9 cellular contexts compared by ENCODE assay signal in the genomic region with DNA sequence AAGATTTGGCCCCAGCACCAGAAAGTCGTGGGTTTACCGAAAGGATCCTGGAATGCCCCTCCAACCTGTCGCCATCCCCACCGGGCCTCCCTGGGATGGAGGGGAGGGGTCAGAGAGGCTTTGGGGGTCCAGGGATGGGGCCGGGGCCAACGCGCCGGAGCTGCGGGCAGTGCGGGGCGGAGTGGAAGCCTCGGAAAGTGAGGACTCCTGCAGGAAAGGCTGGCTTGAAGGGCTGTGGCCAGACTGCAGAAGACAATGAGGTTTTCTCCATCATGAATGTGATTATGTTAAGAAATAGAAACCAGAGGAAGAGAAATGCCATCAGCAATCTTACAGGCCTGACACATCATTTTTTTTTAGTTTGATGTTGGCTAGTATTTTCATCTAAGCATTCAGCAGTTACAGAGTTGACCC. TPM values are rescaled to one million over a fixed set of nuclear protein-coding genes. Genes with fewer than 3 reads are reported as not detected.
DNase-seq lines count a peak whose midpoint lies in the region; ATAC-seq, FAIRE-seq and TF ChIP-seq lines count a peak whose summit lies in the region.
"Had no signal": no experiment of that assay in that cellular context is flagged by ENCODE, and none has a peak within 500 bp of the region (broad histone marks: within the 10 kb centered on the region; RNA-seq: fewer than 3 reads in every experiment).

No MANE protein-coding gene starts in this region.

- FAIRE-seq in D721Med (lab: Jason Lieb, UNC) (no peak), HepG2 (lab: Jason Lieb, UNC) (no peak)
- FAIRE-seq: colon had no signal

- DNase-seq in D721Med (ENCODE audit: insufficient read length, low spot score) (peak; percentile 36), T-helper 17 cell (peak in 2 of 3 donors; percentile 7 to 13), HepG2 (ENCODE audit: low spot score) (no peak), posterior vena cava (ENCODE audit: low spot score) (no peak)
- peak in 2 of 3 donors; percentile 3 to 9 for DNase-seq in stimulated activated CD4-positive, alpha-beta T cell treated with anti-CD3 and anti-CD28 coated beads, TNF-alpha, amount 100 ng/mL, for 48 hours (ENCODE audit: low read depth in 3 of 3)

- CTCF ChIA-PET in HepG2 (lab: Yijun Ruan, JAX; ENCODE audit: low intra/inter-chr PET ratio, low total read pairs) = no interaction called here

- no peak overlapping the region for H2AFZ ChIP-seq in HepG2 (ENCODE audit: low read length)

- BruUV-seq in HepG2 (replicated peaks; lab: Mats Ljungman, UMichigan) = no TSS peak

- TF ChIP-seq RAD21 in HepG2 (CRISPR knock-in tag; IDR thresholded peaks at IDR 0.05) = no peak

- peak overlapping the region; percentile 93 for H3K4me3 Mint-ChIP-seq in T-helper 17 cell
- H3K4me3 Mint-ChIP-seq in dendritic cell treated with granulocyte-macrophage colony-stimulating factor and Interleukin-4, amounts not matched to agents 40 ng/mL and 50 ng/mL, for 4 days = peak overlapping the region; percentile 79

- TF ChIP-seq EP300 in HepG2 (IDR thresholded peaks at IDR 0.05; ENCODE audit: low read depth in 2 of 2, low read length in 2 of 2) (no peak), HepG2 (CRISPR knock-in tag; IDR thresholded peaks at IDR 0.05; ENCODE audit: borderline replicate concordance) (no peak)

- WGBS in HepG2 (ENCODE audit: low lambda C conversion rate) = 0% methylated on average over 8 of the region's 12 CpGs

- H3K36me3 ChIP-seq in HepG2 (replicated peaks in 1 of 2; ENCODE audit: control insufficient read depth in 1 of 2, insufficient read depth in 2 of 2, low read length in 2 of 2) = peaks cover 2 to 5% of the 10 kb centered on the region in 2 experiments; a peak in 1 of 5 replicates

- no peak for TF ChIP-seq CTCF in D721Med (IDR thresholded peaks at IDR 0.05; ENCODE audit: insufficient read depth, missing control alignments)
- TF ChIP-seq CTCF in HepG2 (CRISPR knock-in tag; IDR thresholded peaks at IDR 0.05) = no peak

- H3K79me2 ChIP-seq in HepG2 (ENCODE audit: insufficient read depth, low read length) = peaks cover 55% of the 10 kb centered on the region

- no peaks in the 10 kb centered on the region; a peak in 2 of 5 replicates for H3K27me3 ChIP-seq in HepG2 (ENCODE audit: control insufficient read depth in 1 of 2, insufficient read depth in 2 of 2, low read length in 2 of 2)

- no peaks in the 10 kb centered on the region for H3K27me3 Mint-ChIP-seq in T-helper 17 cell
- H3K27me3 Mint-ChIP-seq in dendritic cell treated with granulocyte-macrophage colony-stimulating factor and Interleukin-4, amounts not matched to agents 40 ng/mL and 50 ng/mL, for 4 days = peaks cover 4% of the 10 kb centered on the region

- H3K4me1 Mint-ChIP-seq in T-helper 17 cell = peaks cover 27% of the 10 kb centered on the region
- peaks cover 43% of the 10 kb centered on the region for H3K4me1 Mint-ChIP-seq in dendritic cell treated with granulocyte-macrophage colony-stimulating factor and Interleukin-4, amounts not matched to agents 40 ng/mL and 50 ng/mL, for 4 days (ENCODE audit: low read depth)

- peak overlapping the region; percentile 79 for H3K4me2 ChIP-seq in HepG2 (ENCODE audit: low read depth, low read length)

- no peak for TF ChIP-seq POLR2A in HepG2 (IDR thresholded peaks at IDR 0.05; ENCODE audit: insufficient read depth in 1 of 2, low read depth in 2 of 2, low read length in 2 of 2)

- H3K36me3 Mint-ChIP-seq in T-helper 17 cell (ENCODE audit: low read depth) = no peaks in the 10 kb centered on the region
- H3K36me3 Mint-ChIP-seq in dendritic cell treated with granulocyte-macrophage colony-stimulating factor and Interleukin-4, amounts not matched to agents 40 ng/mL and 50 ng/mL, for 4 days (ENCODE audit: low read depth) = peaks cover 36% of the 10 kb centered on the region

- peaks cover 11% of the 10 kb centered on the region for H4K20me1 ChIP-seq in HepG2 (ENCODE audit: insufficient read depth, low read length)

- H3K9me3 ChIP-seq in T-helper 17 cell (ENCODE audit: control insufficient read depth, low read length, poor library complexity, severe bottlenecking) (no peaks in the 10 kb centered on the region), HepG2 (ENCODE audit: low read length) (no peaks in the 10 kb centered on the region)

- peak; percentile 29 for ATAC-seq in GM19455 (IDR thresholded peaks at IDR 0.05; ENCODE audit: unreplicated experiment)
- peak; percentile 15 for ATAC-seq in HG03571 (IDR thresholded peaks at IDR 0.05; ENCODE audit: unreplicated experiment)
- peak; percentile 51 for ATAC-seq in T-helper 17 cell
- peak; percentile 69 for ATAC-seq in HepG2

- POLR2A ChIA-PET in HepG2 (lab: Yijun Ruan, JAX) = interaction anchor here (1.1 to 1.9 kb wide), 2 partner anchors 62 to 63 kb away, joined by 8 to 13 read pairs; a partner anchor contains a TSS

- peak overlapping the region; percentile 86 for H3K9ac ChIP-seq in HepG2 (ENCODE audit: insufficient read depth, low read depth, low read length)

- peak overlapping the region; percentile 89 to 93 (median 90) for H3K4me3 ChIP-seq in HepG2 (replicated peaks in 1 of 3; ENCODE audit: insufficient read depth in 1 of 3, low read depth in 2 of 3, low read length in 3 of 3)

- intact Hi-C loops in dendritic cell treated with granulocyte-macrophage colony-stimulating factor and Interleukin-4, amounts not matched to agents 40 ng/mL and 50 ng/mL, for 4 days (cut with micrococcal nuclease) = loop anchor here (2.0 kb wide), 1 partner anchor 62 kb away; no protein-coding TSS in a partner anchor
- intact Hi-C loops in HepG2 (cut with micrococcal nuclease; ENCODE audit: unreplicated experiment) = loop anchor here (5.0 kb wide), 1 partner anchor 61 kb away; a partner anchor contains a TSS
- intact Hi-C loops in posterior vena cava (cut with DNase I) = no loop called here

- H3K27ac ChIP-seq in HepG2 (ENCODE audit: extremely low read length, insufficient read depth, low read length) = peak overlapping the region; percentile 72

- peaks cover 57% of the 10 kb centered on the region for H3K4me1 ChIP-seq in HepG2 (ENCODE audit: insufficient read depth, low read length)

- peak overlapping the region; percentile 90 for H3K27ac Mint-ChIP-seq in T-helper 17 cell
- H3K27ac Mint-ChIP-seq in dendritic cell treated with granulocyte-macrophage colony-stimulating factor and Interleukin-4, amounts not matched to agents 40 ng/mL and 50 ng/mL, for 4 days = peak overlapping the region; percentile 85

- H3K9me3 Mint-ChIP-seq in dendritic cell treated with granulocyte-macrophage colony-stimulating factor and Interleukin-4, amounts not matched to agents 40 ng/mL and 50 ng/mL, for 4 days = no peaks in the 10 kb centered on the region

- in situ Hi-C loops in HepG2 (cut with HindIII; ENCODE audit: extremely low pct_ligation_motif_present, low pct_unique_long_range_greater_than_20kb) = no loop called here

TF ChIP-seq in HepG2, 621 proteins besides CTCF, POLR2A, EP300 and RAD21 (continues in another document):
- TF ChIP-seq, protein P1, sequence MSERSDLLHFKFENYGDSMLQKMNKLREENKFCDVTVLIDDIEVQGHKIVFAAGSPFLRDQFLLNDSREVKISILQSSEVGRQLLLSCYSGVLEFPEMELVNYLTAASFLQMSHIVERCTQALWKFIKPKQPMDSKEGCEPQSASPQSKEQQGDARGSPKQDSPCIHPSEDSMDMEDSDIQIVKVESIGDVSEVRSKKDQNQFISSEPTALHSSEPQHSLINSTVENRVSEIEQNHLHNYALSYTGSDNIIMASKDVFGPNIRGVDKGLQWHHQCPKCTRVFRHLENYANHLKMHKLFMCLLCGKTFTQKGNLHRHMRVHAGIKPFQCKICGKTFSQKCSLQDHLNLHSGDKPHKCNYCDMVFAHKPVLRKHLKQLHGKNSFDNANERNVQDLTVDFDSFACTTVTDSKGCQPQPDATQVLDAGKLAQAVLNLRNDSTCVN (CRISPR knock-in tag; IDR thresholded peaks at IDR 0.05; ENCODE audit: borderline replicate concordance) = 0 out of 2 replicates have a peak, but pooled peaks have one; percentile 12
- TF ChIP-seq IKZF4 (CRISPR knock-in tag; IDR thresholded peaks at IDR 0.05; ENCODE audit: borderline replicate concordance, low read depth, not compliant biosample characterization) = no peak
- peak; percentile 32; the same call in 1 of the 2 replicates for TF ChIP-seq ZBTB7B (CRISPR knock-in tag; IDR thresholded peaks at IDR 0.05)
- TF ChIP-seq MAFK (conservative IDR thresholded peaks at IDR 0.05 in 1 of 2, IDR thresholded peaks at IDR 0.05 in 1 of 2; ENCODE audit: low read length in 2 of 2) = peak in 1 of 2 experiments; percentile 48; a peak in 2 of 4 replicates
- 0 out of 2 replicates have a peak, but pooled peaks have one; percentile 16 for TF ChIP-seq ZNF543 (CRISPR knock-in tag; IDR thresholded peaks at IDR 0.05)
- 0 out of 2 replicates have a peak, but pooled peaks have one; percentile 15 for TF ChIP-seq TAF1 (CRISPR knock-in tag; IDR thresholded peaks at IDR 0.05)
- TF ChIP-seq CHCHD3 (CRISPR knock-in tag; IDR thresholded peaks at IDR 0.05) = 0 out of 2 replicates have a peak, but pooled peaks have one; percentile 1
- TF ChIP-seq ZNF878 (CRISPR knock-in tag; IDR thresholded peaks at IDR 0.05) = 0 out of 2 replicates have a peak, but pooled peaks have one; percentile 11

RNA-seq across cellular contexts. Expression of a gene that starts 0.7 kb away (rescaled TPM):
- total RNA-seq in T-helper 17 cell = 10 to 100 TPM; 25.3 to 31.1 TPM
- 16.0 and 18.6 TPM in 2 replicates for total RNA-seq in HepG2 (2016; rRNA removed; fragmentation: Illumina TruSeq; extraction: Trizol)
- total RNA-seq in HepG2 (2016; cell fraction: cytosol; rRNA removed; fragmentation: Illumina TruSeq; extraction: Trizol; ENCODE audit: low read depth) = 19.5 and 20.6 TPM in 2 replicates
- 15.9 and 18.0 TPM in 2 replicates for total RNA-seq in HepG2 (2016; cell fraction: insoluble cytoplasmic fraction; rRNA removed; fragmentation: Illumina TruSeq; extraction: Trizol)
- 14.2 and 15.9 TPM in 2 replicates for total RNA-seq in HepG2 (2016; cell fraction: membrane; rRNA removed; fragmentation: Illumina TruSeq; extraction: Trizol)
- 19.0 and 21.4 TPM in 2 replicates for total RNA-seq in HepG2 (2016; cell fraction: nucleus; rRNA removed; fragmentation: Illumina TruSeq; extraction: Trizol)
- 28.4 and 33.7 TPM in 2 replicates for polyA plus RNA-seq in HepG2 (2011; rRNA removed)
- polyA plus RNA-seq in HepG2 (2011; cell fraction: cytosol; rRNA removed) = 21.7 and 23.4 TPM in 2 replicates
- 31.5 and 34.8 TPM in 2 replicates for polyA plus RNA-seq in HepG2 (2011; cell fraction: nucleus; rRNA removed)
- polyA plus RNA-seq in HepG2 (2012) = 21.3 and 23.8 TPM in 2 replicates
- 1.2 and 1.4 TPM in 2 replicates for polyA plus RNA-seq in HepG2 (2016; cell fraction: cytosol; fragmentation: Illumina TruSeq; extraction: Trizol; ENCODE audit: low read depth)
- 11.5 and 14.0 TPM in 2 replicates for polyA plus RNA-seq in HepG2 (2016; cell fraction: insoluble cytoplasmic fraction; fragmentation: Illumina TruSeq; extraction: Trizol; ENCODE audit: low read depth)
- polyA plus RNA-seq in HepG2 (2016; cell fraction: membrane; fragmentation: Illumina TruSeq; extraction: Trizol; ENCODE audit: low read depth) = 3.2 and 3.9 TPM in 2 replicates
- polyA plus RNA-seq in HepG2 (2016; cell fraction: nucleus; fragmentation: Illumina TruSeq; extraction: Trizol; ENCODE audit: insufficient read depth, low read depth) = 26.1 and 26.4 TPM in 2 replicates
- 36.6 and 46.9 TPM in 2 replicates for polyA minus RNA-seq in HepG2 (2011; rRNA and poly(A)+ RNA removed; ENCODE audit: low replicate concordance)
- polyA minus RNA-seq in HepG2 (2011; cell fraction: cytosol; rRNA and poly(A)+ RNA removed) = 24.4 and 26.9 TPM in 2 replicates
- 48.4 and 51.5 TPM in 2 replicates for polyA minus RNA-seq in HepG2 (2011; cell fraction: nucleus; rRNA and poly(A)+ RNA removed)
- 10 to 100 TPM; 20.8 to 23.6 TPM for total RNA-seq in posterior vena cava

Comparison
In these comparisons a context has a peak if more than half of its experiments do, and no peak if none do; other contexts are left out.
1. DNase-seq: peak in D721Med (single experiment), T-helper 17 cell (2 of 3) and stimulated activated CD4-positive, alpha-beta T cell treated with anti-CD3 and anti-CD28 coated beads, TNF-alpha, amount 100 ng/mL, for 48 hours (2 of 3); none in HepG2 (single experiment) and posterior vena cava (single experiment).
2. ATAC-seq: peak in every context shown above with its lines; median percentile 69 in HepG2; 51 in T-helper 17 cell; 29 in GM19455; 15 in HG03571.
3. intact Hi-C loops: an anchor here in dendritic cell treated with granulocyte-macrophage colony-stimulating factor and Interleukin-4, amounts not matched to agents 40 ng/mL and 50 ng/mL, for 4 days (2.0 kb wide) and HepG2 (5.0 kb wide); none called in posterior vena cava.